In the genomic region with DNA sequence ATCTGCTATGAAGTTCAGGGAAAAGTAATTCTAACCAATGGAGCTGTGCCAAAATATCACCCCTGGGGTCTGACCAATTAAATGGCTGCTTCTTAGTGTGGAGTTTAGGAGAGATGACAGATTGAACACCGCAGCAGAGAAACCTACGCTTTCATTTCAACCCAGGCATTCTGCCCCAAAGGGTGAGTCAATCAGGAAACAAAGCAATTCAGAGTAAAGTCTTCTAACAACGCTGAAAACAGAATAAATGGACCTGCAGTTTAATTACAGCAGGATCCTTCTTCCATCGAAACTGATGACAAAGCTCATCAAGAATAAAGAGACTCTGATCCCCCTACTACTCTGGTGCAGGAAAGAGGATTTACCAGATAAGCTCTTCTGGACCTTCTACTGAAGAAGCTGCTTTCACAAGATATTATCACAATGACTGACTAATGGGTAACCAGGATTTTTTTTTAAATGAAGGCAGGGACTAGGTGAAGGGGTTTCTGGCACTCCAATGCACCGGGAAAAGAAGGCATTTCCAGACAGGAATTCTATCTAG, we compare ENCODE assay signal across 8 cellular contexts. TPM values are rescaled to one million over a fixed set of nuclear protein-coding genes. Genes with fewer than 3 reads are reported as not detected.
DNase-seq lines count a peak whose midpoint lies in the region; ATAC-seq, FAIRE-seq and TF ChIP-seq lines count a peak whose summit lies in the region.

No MANE protein-coding gene starts in this region.

- H3K9me1 ChIP-seq in keratinocyte (ENCODE audit: control insufficient read depth, extremely low read depth, insufficient read depth, low read length): no peaks in the 10 kb centered on the region

- H3K4me1 Mint-ChIP-seq in activated T-cell treated with anti-CD3 and anti-CD28 coated beads, Interleukin-2, amount 50 U/mL, for 24 hours (ENCODE audit: low read depth): peaks cover 78% of the 10 kb centered on the region
- peaks cover 55% of the 10 kb centered on the region for H3K4me1 Mint-ChIP-seq in stimulated activated memory B cell treated with anti-CD40 and anti-IgM and Interleukin-4, amounts not matched to agents 10 μg/mL and 1 μg/mL and 100 μg/mL, for 72 hours

- H3K4me3 ChIP-seq in MG63 (peak overlapping the region; percentile 22), keratinocyte (ENCODE audit: control insufficient read depth in 2 of 3, extremely low read depth in 1 of 3, insufficient read depth in 2 of 3, low read depth in 1 of 3, low read length in 3 of 3) (no peak overlapping the region), ovary (no peak overlapping the region)

- H3K4me1 ChIP-seq in keratinocyte (ENCODE audit: control insufficient read depth, extremely low read depth, insufficient read depth, low read length) (no peaks in the 10 kb centered on the region), ovary (ENCODE audit: insufficient read depth) (no peaks in the 10 kb centered on the region)

- H3K9me3 ChIP-seq in MG63: no peaks in the 10 kb centered on the region
- H3K9me3 ChIP-seq in keratinocyte (ENCODE audit: control insufficient read depth, low read depth, low read length): no peaks in the 10 kb centered on the region
- H3K9me3 ChIP-seq in ovary: no peaks in the 10 kb centered on the region

- no peak for FAIRE-seq in keratinocyte (lab: Jason Lieb, UNC)

- H3K4me2 ChIP-seq in keratinocyte (ENCODE audit: control insufficient read depth, extremely low read depth, insufficient read depth, low read depth, low read length): peak overlapping the region; percentile 29

- 77 to 81% (median 81%) methylated on average over 5 of the region's 5 CpGs for WGBS in ovary, 3 donors

- H3K9me3 Mint-ChIP-seq in activated T-cell treated with anti-CD3 and anti-CD28 coated beads, Interleukin-2, amount 50 U/mL, for 24 hours: no peaks in the 10 kb centered on the region
- no peaks in the 10 kb centered on the region for H3K9me3 Mint-ChIP-seq in stimulated activated memory B cell treated with anti-CD40 and anti-IgM and Interleukin-4, amounts not matched to agents 10 μg/mL and 1 μg/mL and 100 μg/mL, for 72 hours

- intact Hi-C loops in ovary (cut with DNase I): no loop called here

- H3K36me3 ChIP-seq in MG63 (no peaks in the 10 kb centered on the region), keratinocyte (ENCODE audit: control insufficient read depth in 2 of 2, extremely low read depth in 1 of 2, insufficient read depth in 2 of 2, low read length in 2 of 2) (peaks cover 0 to 2% of the 10 kb centered on the region in 2 experiments), ovary (no peaks in the 10 kb centered on the region)

- no peaks in the 10 kb centered on the region for H4K20me1 ChIP-seq in keratinocyte (ENCODE audit: control insufficient read depth, extremely low read depth, insufficient read depth, low read length)

- peak; percentile 86 for ATAC-seq in stimulated activated memory B cell treated with anti-CD40 and anti-IgM and Interleukin-4, amounts not matched to agents 10 μg/mL and 1 μg/mL and 100 μg/mL, for 72 hours
- ATAC-seq in HG03139 (IDR thresholded peaks at IDR 0.05; ENCODE audit: unreplicated experiment): no peak

- DNase-seq in GM19238 (ENCODE audit: insufficient read length, low spot score) (peak; percentile 51), MG63 (peak; percentile 58), keratinocyte (ENCODE audit: low read depth, low spot score) (no peak), ovary (no peak), NCI-H1694 treated with DMSO at 0.1 percent for 48 hours (lab: John Stamatoyannopoulos, UW) (no peak)
- peak; percentile 45 for DNase-seq in activated T-cell treated with anti-CD3 and anti-CD28 coated beads, Interleukin-2, amount 50 U/mL, for 24 hours

- H3K4me3 Mint-ChIP-seq in activated T-cell treated with anti-CD3 and anti-CD28 coated beads, Interleukin-2, amount 50 U/mL, for 24 hours: peak overlapping the region; percentile 75
- peak overlapping the region; percentile 69 for H3K4me3 Mint-ChIP-seq in stimulated activated memory B cell treated with anti-CD40 and anti-IgM and Interleukin-4, amounts not matched to agents 10 μg/mL and 1 μg/mL and 100 μg/mL, for 72 hours

- H3K9ac ChIP-seq in keratinocyte (ENCODE audit: control insufficient read depth, extremely low read depth, insufficient read depth, low read length): no peak overlapping the region

- no peak overlapping the region for H3K27ac ChIP-seq in keratinocyte (ENCODE audit: control insufficient read depth, insufficient read depth, low read length)
- H3K27ac ChIP-seq in ovary: no peak overlapping the region

- H3K27me3 ChIP-seq in MG63: no peaks in the 10 kb centered on the region
- H3K27me3 ChIP-seq in keratinocyte (ENCODE audit: control insufficient read depth, extremely low read depth, insufficient read depth, low read length): no peaks in the 10 kb centered on the region
- no peaks in the 10 kb centered on the region for H3K27me3 ChIP-seq in ovary

- dilution Hi-C loops in keratinocyte (cut with MboI; ENCODE audit: extremely low pct_ligation_motif_present, low sequenced_read_pairs): no loop called here

- TF ChIP-seq CTCF in keratinocyte (optimal IDR thresholded peaks at IDR 0.05 in 1 of 3, IDR thresholded peaks at IDR 0.05 in 1 of 3, conservative IDR thresholded peaks at IDR 0.05 in 1 of 3; ENCODE audit: extremely low read depth in 1 of 3, insufficient read depth in 2 of 3, low read length in 3 of 3): no peak
- no peak for TF ChIP-seq CTCF in ovary (IDR thresholded peaks at IDR 0.05)

- H3K27me3 Mint-ChIP-seq in activated T-cell treated with anti-CD3 and anti-CD28 coated beads, Interleukin-2, amount 50 U/mL, for 24 hours: no peaks in the 10 kb centered on the region
- H3K27me3 Mint-ChIP-seq in stimulated activated memory B cell treated with anti-CD40 and anti-IgM and Interleukin-4, amounts not matched to agents 10 μg/mL and 1 μg/mL and 100 μg/mL, for 72 hours: no peaks in the 10 kb centered on the region

- peaks cover 6% of the 10 kb centered on the region for H3K36me3 Mint-ChIP-seq in activated T-cell treated with anti-CD3 and anti-CD28 coated beads, Interleukin-2, amount 50 U/mL, for 24 hours (ENCODE audit: low read depth)
- peaks cover 7% of the 10 kb centered on the region for H3K36me3 Mint-ChIP-seq in stimulated activated memory B cell treated with anti-CD40 and anti-IgM and Interleukin-4, amounts not matched to agents 10 μg/mL and 1 μg/mL and 100 μg/mL, for 72 hours

- peaks cover 9% of the 10 kb centered on the region for H3K79me2 ChIP-seq in keratinocyte (ENCODE audit: control insufficient read depth, insufficient read depth, low read length)

- peak overlapping the region; percentile 97 for H3K27ac Mint-ChIP-seq in activated T-cell treated with anti-CD3 and anti-CD28 coated beads, Interleukin-2, amount 50 U/mL, for 24 hours
- peak overlapping the region; percentile 84 for H3K27ac Mint-ChIP-seq in stimulated activated memory B cell treated with anti-CD40 and anti-IgM and Interleukin-4, amounts not matched to agents 10 μg/mL and 1 μg/mL and 100 μg/mL, for 72 hours

- no peak for TF ChIP-seq EP300 in ovary (IDR thresholded peaks at IDR 0.05)

- H2AFZ ChIP-seq in keratinocyte (ENCODE audit: control insufficient read depth, low read length): no peak overlapping the region

- TF ChIP-seq POLR2A in ovary (IDR thresholded peaks at IDR 0.05): no peak

RNA-seq across cellular contexts. Expression of a gene that starts 16.7 kb away (rescaled TPM):
- total RNA-seq in MG63 (2014; rRNA removed; shearing (Covaris generic); ENCODE audit: low replicate concordance): 10.5 and 18.0 TPM in 2 replicates
- polyA plus RNA-seq in keratinocyte (10.7 to 17.0 TPM (median 13.5 TPM) in 3 replicates), ovary (1 to 10 TPM; 6.3 to 9.8 TPM)
- polyA plus RNA-seq in keratinocyte (2011; ENCODE audit: low read depth): 5.3 TPM
- polyA plus RNA-seq in keratinocyte (2011; cell fraction: cytosol; rRNA removed): 10.4 and 13.6 TPM in 2 replicates
- 13.0 and 13.4 TPM in 2 replicates for polyA plus RNA-seq in keratinocyte (2011; cell fraction: nucleus; rRNA removed)
- polyA plus RNA-seq in keratinocyte (2012; ENCODE audit: low replicate concordance): 8.8 and 13.2 TPM in 2 replicates
- polyA minus RNA-seq in keratinocyte: 43.7 to 112 TPM (median 46.5 TPM) in 3 replicates
- polyA minus RNA-seq in keratinocyte (2011; cell fraction: cytosol; rRNA and poly(A)+ RNA removed): 26.7 TPM
- 9.3 and 17.8 TPM in 2 replicates for polyA minus RNA-seq in keratinocyte (2011; cell fraction: nucleus; rRNA and poly(A)+ RNA removed)
- 10 to 100 TPM; 10.4 to 23.9 (median 18.8) TPM for total RNA-seq in ovary

Comparison
In these comparisons a context has a peak if more than half of its experiments do, and no peak if none do; other contexts are left out.
1. DNase-seq: peak in GM19238 (single experiment), MG63 (single experiment) and activated T-cell treated with anti-CD3 and anti-CD28 coated beads, Interleukin-2, amount 50 U/mL, for 24 hours (single experiment); none in keratinocyte (single experiment), ovary (0 of 5) and NCI-H1694 treated with DMSO at 0.1 percent for 48 hours (single experiment).